Comparison of ENCODE assay signal across 9 cellular contexts in genomic region chrX:154981116-154981411, GRCh38. TPM values are rescaled to one million over a fixed set of nuclear protein-coding genes. Genes with fewer than 3 reads are reported as not detected.
DNase-seq lines count a peak whose midpoint lies in the region; TF ChIP-seq lines count a peak whose summit lies in the region.
"Had no signal": no experiment of that assay in that cellular context is flagged by ENCODE, and none has a peak within 500 bp of the region (broad histone marks: within the 10 kb centered on the region; RNA-seq: fewer than 3 reads in every experiment).

No MANE protein-coding gene starts in this region.

- H3K79me2 ChIP-seq in OCI-LY1 (ENCODE audit: insufficient read depth, low read length) = no peaks in the 10 kb centered on the region

- no peaks in the 10 kb centered on the region for H3K9me2 ChIP-seq in OCI-LY1 (ENCODE audit: low read depth, low read length)

- H4K20me1 ChIP-seq in OCI-LY1 (ENCODE audit: insufficient read depth, low read length) = no peaks in the 10 kb centered on the region

- TF ChIP-seq CTCF in OCI-LY1 (IDR thresholded peaks at IDR 0.05; ENCODE audit: low read length) (no peak), esophagus muscularis mucosa (IDR thresholded peaks at IDR 0.05) (no peak)

- no peak for TF ChIP-seq EP300 in esophagus muscularis mucosa (IDR thresholded peaks at IDR 0.05)

- peak overlapping the region; percentile 59 for H3K4me2 ChIP-seq in OCI-LY1 (ENCODE audit: low read length)

- DNase-seq in activated CD4-positive, alpha-beta T cell treated with anti-CD3 and anti-CD28 coated beads, Interleukin-2, amount 10 ng/mL, durations not matched to agents 7 days and 5 days = no peak
- DNase-seq in activated CD4-positive, alpha-beta T cell treated with anti-CD3 and anti-CD28 coated beads, Interleukin-2, amount 50 U/mL, for 4 hours = no peak
- DNase-seq in esophagus muscularis mucosa (ENCODE audit: extremely low spot score) (no peak), NCI-H345 (lab: John Stamatoyannopoulos, UW) (no peak), DMS53 (lab: John Stamatoyannopoulos, UW) (no peak), NCI-H187 treated with DMSO at 0.1 percent for 48 hours (lab: John Stamatoyannopoulos, UW) (no peak)

- H3K36me3 ChIP-seq in OCI-LY1 (ENCODE audit: insufficient read depth, low read length) (no peaks in the 10 kb centered on the region), esophagus muscularis mucosa (peaks cover 0 to 4% (median 0%) of the 10 kb centered on the region in 4 donors), subcutaneous abdominal adipose tissue (ENCODE audit: control insufficient read depth in 5 of 5, insufficient read depth in 5 of 5, low read length in 5 of 5) (no peaks in the 10 kb centered on the region)

- H3K9ac ChIP-seq in OCI-LY1 (ENCODE audit: low read length) (no peak overlapping the region; the same call in 1 of the 2 replicates), subcutaneous abdominal adipose tissue (ENCODE audit: low read length in 5 of 5) (peak overlapping the region in 1 of 5 donors; percentile 48)

- H3K27me3 Mint-ChIP-seq in activated CD4-positive, alpha-beta T cell treated with anti-CD3 and anti-CD28 coated beads, Interleukin-2, amount 10 ng/mL, durations not matched to agents 7 days and 5 days = no peaks in the 10 kb centered on the region
- H3K27me3 Mint-ChIP-seq: naive B cell had no signal

- H3K4me1 ChIP-seq in OCI-LY1 (ENCODE audit: insufficient read depth, low read length, severe bottlenecking) (peaks cover 5% of the 10 kb centered on the region), esophagus muscularis mucosa (peaks cover 0 to 10% (median 7%) of the 10 kb centered on the region in 4 donors), subcutaneous abdominal adipose tissue (ENCODE audit: control insufficient read depth in 5 of 5, insufficient read depth in 5 of 5, low read length in 5 of 5) (peaks cover 0 to 9% (median 4%) of the 10 kb centered on the region in 5 donors)

- POLR2A ChIA-PET in activated CD4-positive, alpha-beta T cell treated with anti-CD3 and anti-CD28 coated beads, Interleukin-2, amount 10 ng/mL, durations not matched to agents 7 days and 5 days (lab: Charles Lee) = no interaction called here

- H3K4me1 Mint-ChIP-seq in activated CD4-positive, alpha-beta T cell treated with anti-CD3 and anti-CD28 coated beads, Interleukin-2, amount 10 ng/mL, durations not matched to agents 7 days and 5 days = peaks cover 19% of the 10 kb centered on the region

- WGBS in esophagus muscularis mucosa = 38% methylated on average over 6 of the region's 6 CpGs

- H3K9me3 ChIP-seq in OCI-LY1 (ENCODE audit: low read length) = no peaks in the 10 kb centered on the region
- H3K9me3 ChIP-seq in esophagus muscularis mucosa = no peaks in the 10 kb centered on the region
- no peaks in the 10 kb centered on the region for H3K9me3 ChIP-seq in subcutaneous abdominal adipose tissue (ENCODE audit: control insufficient read depth in 5 of 5, low read length in 5 of 5)

- CTCF ChIA-PET in activated CD4-positive, alpha-beta T cell treated with anti-CD3 and anti-CD28 coated beads, Interleukin-2, amount 10 ng/mL, durations not matched to agents 7 days and 5 days (lab: Charles Lee) = no interaction called here

- peak overlapping the region; percentile 92 for H3K27ac Mint-ChIP-seq in activated CD4-positive, alpha-beta T cell treated with anti-CD3 and anti-CD28 coated beads, Interleukin-2, amount 10 ng/mL, durations not matched to agents 7 days and 5 days

- H3K36me3 Mint-ChIP-seq in activated CD4-positive, alpha-beta T cell treated with anti-CD3 and anti-CD28 coated beads, Interleukin-2, amount 10 ng/mL, durations not matched to agents 7 days and 5 days (ENCODE audit: low read depth) = no peaks in the 10 kb centered on the region

- H3K9me3 Mint-ChIP-seq in activated CD4-positive, alpha-beta T cell treated with anti-CD3 and anti-CD28 coated beads, Interleukin-2, amount 10 ng/mL, durations not matched to agents 7 days and 5 days = no peaks in the 10 kb centered on the region

- peak overlapping the region; percentile 83; the same call in 1 of the 2 replicates for H2AFZ ChIP-seq in OCI-LY1 (ENCODE audit: low read length)

- no peak overlapping the region for H3K27ac ChIP-seq in OCI-LY1 (ENCODE audit: low read depth, low read length, poor library complexity, severe bottlenecking)
- no peak overlapping the region for H3K27ac ChIP-seq in esophagus muscularis mucosa (replicated peaks in 1 of 4)
- H3K27ac ChIP-seq in subcutaneous abdominal adipose tissue (ENCODE audit: low read depth, low read length) = no peak overlapping the region

- peak overlapping the region; percentile 37 for H3K4me3 ChIP-seq in OCI-LY1 (ENCODE audit: low read depth, low read length, poor library complexity, severe bottlenecking)
- H3K4me3 ChIP-seq in esophagus muscularis mucosa = peak overlapping the region; percentile 42 to 53 (median 45)
- peak overlapping the region in 4 of 5 donors; percentile 54 to 78 (median 66) for H3K4me3 ChIP-seq in subcutaneous abdominal adipose tissue (ENCODE audit: low read depth in 1 of 5, low read length in 5 of 5)

- H3K27me3 ChIP-seq in OCI-LY1 (ENCODE audit: insufficient read depth, low read length) (no peaks in the 10 kb centered on the region), esophagus muscularis mucosa (no peaks in the 10 kb centered on the region), subcutaneous abdominal adipose tissue (ENCODE audit: control insufficient read depth in 5 of 5, insufficient read depth in 4 of 5, low read length in 5 of 5) (peaks cover 0 to 5% (median 0%) of the 10 kb centered on the region in 5 donors)

- intact Hi-C loops in esophagus muscularis mucosa (cut with DNase I) = loop anchor here (5.0 kb wide), 1 partner anchor 71 kb away; no protein-coding TSS in a partner anchor

- H3F3A ChIP-seq in OCI-LY1 (ENCODE audit: insufficient read depth, low read length) = no peaks in the 10 kb centered on the region

- no peak overlapping the region for H3K4me3 Mint-ChIP-seq in activated CD4-positive, alpha-beta T cell treated with anti-CD3 and anti-CD28 coated beads, Interleukin-2, amount 10 ng/mL, durations not matched to agents 7 days and 5 days

- TF ChIP-seq POLR2A in esophagus muscularis mucosa (IDR thresholded peaks at IDR 0.05; ENCODE audit: low read depth) = no peak

RNA-seq across cellular contexts. Expression of gene F8, which starts 41.5 kb away (rescaled TPM):
- total RNA-seq in activated CD4-positive, alpha-beta T cell treated with anti-CD3 and anti-CD28 coated beads, Interleukin-2, amount 10 ng/mL, durations not matched to agents 7 days and 5 days = 1 to 10 TPM; 3.9 to 4.6 TPM
- 10 to 100 TPM; 17.0 to 30.0 (median 22.3) TPM for total RNA-seq in esophagus muscularis mucosa

RNA-seq across cellular contexts. Expression of gene FUNDC2, which starts 45.6 kb away (rescaled TPM):
- total RNA-seq in activated CD4-positive, alpha-beta T cell treated with anti-CD3 and anti-CD28 coated beads, Interleukin-2, amount 10 ng/mL, durations not matched to agents 7 days and 5 days = 10 to 100 TPM; 58.4 to 61.3 TPM
- 10 to 100 TPM; 73.8 to 98.2 (median 95.9) TPM for total RNA-seq in esophagus muscularis mucosa
